ENCODE assay signal across 31 cellular contexts in genomic region chr12:1875608-1876007, GRCh38. TPM values are rescaled to one million over a fixed set of nuclear protein-coding genes. Genes with fewer than 3 reads are reported as not detected.
"Had no signal": no experiment of that assay in that cellular context is flagged by ENCODE, and none has a peak within 500 bp of the region (broad histone marks: within the 10 kb centered on the region; RNA-seq: fewer than 3 reads in every experiment).

No MANE protein-coding gene starts in this region.

- H3K27me3 ChIP-seq: ascending aorta, gastrocnemius medialis, pancreas, sigmoid colon had no signal

- H3K36me3 ChIP-seq: ascending aorta, gastrocnemius medialis, left ventricle myocardium inferior, neutrophil, pancreas, prostate gland, sigmoid colon, stomach, tibial artery had no signal

- H3K9me3 ChIP-seq: ascending aorta, gastrocnemius medialis, left ventricle myocardium inferior, mucosa of descending colon, neutrophil, pancreas, prostate gland, sigmoid colon, stomach, tibial artery had no signal

- H3K36me3 Mint-ChIP-seq: activated naive CD4-positive, alpha-beta T cell treated with anti-CD3 and anti-CD28 coated beads, Interleukin-2, amount 10 ng/mL, durations not matched to agents 7 days and 5 days; activated naive CD8-positive, alpha-beta T cell treated with anti-CD3 and anti-CD28 coated beads, Interleukin-2, amount 10 ng/mL, durations not matched to agents 7 days and 5 days; natural killer cell treated with Interleukin-12 subunit alpha and Interleukin-12 subunit beta and Interleukin-15 and Interleukin-18, amount 100 ng/mL, for 72 hours; stimulated activated naive B cell treated with anti-CD40 and anti-IgM and Interleukin-4, amounts not matched to agents 10 μg/mL and 1 μg/mL and 100 μg/mL, for 72 hours had no signal

- H3K4me1 Mint-ChIP-seq: activated CD4-positive, alpha-beta T cell treated with anti-CD3 and anti-CD28 coated beads for 36 hours; activated naive CD4-positive, alpha-beta T cell treated with anti-CD3 and anti-CD28 coated beads, Interleukin-2, amount 10 ng/mL, durations not matched to agents 7 days and 5 days; activated naive CD8-positive, alpha-beta T cell treated with anti-CD3 and anti-CD28 coated beads, Interleukin-2, amount 10 ng/mL, durations not matched to agents 7 days and 5 days; stimulated activated naive B cell treated with anti-CD40 and anti-IgM and Interleukin-4, amounts not matched to agents 10 μg/mL and 1 μg/mL and 100 μg/mL, for 72 hours had no signal

- H3K4me3 ChIP-seq: ascending aorta, gastrocnemius medialis, left ventricle myocardium inferior, mucosa of descending colon, pancreas, prostate gland, sigmoid colon, stomach, tibial artery had no signal

- ATAC-seq: activated CD4-positive, alpha-beta T cell treated with anti-CD3 and anti-CD28 coated beads for 36 hours; gastrocnemius medialis; mucosa of descending colon; natural killer cell treated with Interleukin-12 subunit alpha and Interleukin-12 subunit beta and Interleukin-15 and Interleukin-18, amount 100 ng/mL, for 72 hours; pancreas; stimulated activated naive B cell treated with anti-CD40 and anti-IgM and Interleukin-4, amounts not matched to agents 10 μg/mL and 1 μg/mL and 100 μg/mL, for 72 hours had no signal

- H3K4me3 Mint-ChIP-seq: activated CD4-positive, alpha-beta T cell treated with anti-CD3 and anti-CD28 coated beads for 36 hours; activated naive CD4-positive, alpha-beta T cell treated with anti-CD3 and anti-CD28 coated beads, Interleukin-2, amount 10 ng/mL, durations not matched to agents 7 days and 5 days; activated naive CD8-positive, alpha-beta T cell treated with anti-CD3 and anti-CD28 coated beads, Interleukin-2, amount 10 ng/mL, durations not matched to agents 7 days and 5 days; natural killer cell treated with Interleukin-12 subunit alpha and Interleukin-12 subunit beta and Interleukin-15 and Interleukin-18, amount 100 ng/mL, for 72 hours; stimulated activated naive B cell treated with anti-CD40 and anti-IgM and Interleukin-4, amounts not matched to agents 10 μg/mL and 1 μg/mL and 100 μg/mL, for 72 hours had no signal

- H3K9me3 Mint-ChIP-seq: activated naive CD8-positive, alpha-beta T cell treated with anti-CD3 and anti-CD28 coated beads, Interleukin-2, amount 10 ng/mL, durations not matched to agents 7 days and 5 days had no signal

- H3K4me1 ChIP-seq: ascending aorta, gastrocnemius medialis, left ventricle myocardium inferior, pancreas, prostate gland, sigmoid colon, stomach, tibial artery had no signal

- H3K27ac ChIP-seq: ascending aorta, gastrocnemius medialis, left ventricle myocardium inferior, neutrophil, pancreas, prostate gland, sigmoid colon, stomach, tibial artery had no signal

- H3K27me3 Mint-ChIP-seq: activated CD4-positive, alpha-beta T cell treated with anti-CD3 and anti-CD28 coated beads for 36 hours had no signal

- DNase-seq: activated CD4-positive, alpha-beta T cell treated with anti-CD3 and anti-CD28 coated beads for 36 hours; activated CD4-positive, alpha-beta T cell treated with anti-CD3 and anti-CD28 coated beads, Interleukin-2, amount 50 U/mL, for 4 hours; activated CD4-positive, CD25-positive, alpha-beta regulatory T cell; activated gamma-delta T cell; activated naive CD4-positive, alpha-beta T cell treated with anti-CD3 and anti-CD28 coated beads, Interleukin-2, amount 10 ng/mL, durations not matched to agents 7 days and 5 days; activated naive CD8-positive, alpha-beta T cell treated with anti-CD3 and anti-CD28 coated beads, Interleukin-2, amount 10 ng/mL, durations not matched to agents 7 days and 5 days; activated T-cell treated with anti-CD3 and anti-CD28 coated beads for 4 hours; caudate nucleus; gastrocnemius medialis; hypothalamus; kidney glomerular epithelial cell; left ventricle myocardium inferior; mucosa of descending colon; pancreas; retina; sigmoid colon; small intestine; stimulated activated CD4-positive, alpha-beta T cell treated with anti-CD3 and anti-CD28 coated beads, Interleukin-1b, Interleukin-23, amount 100 ng/mL, for 48 hours; stimulated activated naive B cell treated with anti-CD40 and anti-IgM and Interleukin-4, amounts not matched to agents 10 μg/mL and 1 μg/mL and 100 μg/mL, for 72 hours; stomach; tibial artery had no signal

- H3K27ac Mint-ChIP-seq: activated CD4-positive, alpha-beta T cell treated with anti-CD3 and anti-CD28 coated beads for 36 hours; activated naive CD4-positive, alpha-beta T cell treated with anti-CD3 and anti-CD28 coated beads, Interleukin-2, amount 10 ng/mL, durations not matched to agents 7 days and 5 days; activated naive CD8-positive, alpha-beta T cell treated with anti-CD3 and anti-CD28 coated beads, Interleukin-2, amount 10 ng/mL, durations not matched to agents 7 days and 5 days; natural killer cell treated with Interleukin-12 subunit alpha and Interleukin-12 subunit beta and Interleukin-15 and Interleukin-18, amount 100 ng/mL, for 72 hours; stimulated activated naive B cell treated with anti-CD40 and anti-IgM and Interleukin-4, amounts not matched to agents 10 μg/mL and 1 μg/mL and 100 μg/mL, for 72 hours had no signal

RNA-seq across cellular contexts. Expression of gene CACNA2D4, which starts 42.8 kb away (rescaled TPM):
- total RNA-seq: ascending aorta, lung microvascular endothelial cell had no signal

RNA-seq across cellular contexts. Expression of gene LRTM2, which starts 55.2 kb away (rescaled TPM):
- total RNA-seq: activated CD4-positive, alpha-beta T cell treated with anti-CD3 and anti-CD28 coated beads for 36 hours; activated naive CD8-positive, alpha-beta T cell treated with anti-CD3 and anti-CD28 coated beads, Interleukin-2, amount 10 ng/mL, durations not matched to agents 7 days and 5 days; ascending aorta; chondrocyte; epithelial cell of proximal tubule; gastrocnemius medialis; left ventricle myocardium inferior; lung microvascular endothelial cell; mesenteric fat pad; mucosa of descending colon; natural killer cell treated with Interleukin-12 subunit alpha and Interleukin-12 subunit beta and Interleukin-15 and Interleukin-18, amount 100 ng/mL, for 72 hours; pancreas; prostate gland; stomach; T-helper 1 cell treated with Interleukin-12 subunit alpha and Interleukin-12 subunit beta and Interleukin-4 antibody, amounts not matched to agents 30 ng/mL and 1 ng/mL, for 36 hours; ureter had no signal
- polyA plus RNA-seq: pancreas had no signal
